Comparison of ENCODE assay signal across 11 cellular contexts in the genomic region with DNA sequence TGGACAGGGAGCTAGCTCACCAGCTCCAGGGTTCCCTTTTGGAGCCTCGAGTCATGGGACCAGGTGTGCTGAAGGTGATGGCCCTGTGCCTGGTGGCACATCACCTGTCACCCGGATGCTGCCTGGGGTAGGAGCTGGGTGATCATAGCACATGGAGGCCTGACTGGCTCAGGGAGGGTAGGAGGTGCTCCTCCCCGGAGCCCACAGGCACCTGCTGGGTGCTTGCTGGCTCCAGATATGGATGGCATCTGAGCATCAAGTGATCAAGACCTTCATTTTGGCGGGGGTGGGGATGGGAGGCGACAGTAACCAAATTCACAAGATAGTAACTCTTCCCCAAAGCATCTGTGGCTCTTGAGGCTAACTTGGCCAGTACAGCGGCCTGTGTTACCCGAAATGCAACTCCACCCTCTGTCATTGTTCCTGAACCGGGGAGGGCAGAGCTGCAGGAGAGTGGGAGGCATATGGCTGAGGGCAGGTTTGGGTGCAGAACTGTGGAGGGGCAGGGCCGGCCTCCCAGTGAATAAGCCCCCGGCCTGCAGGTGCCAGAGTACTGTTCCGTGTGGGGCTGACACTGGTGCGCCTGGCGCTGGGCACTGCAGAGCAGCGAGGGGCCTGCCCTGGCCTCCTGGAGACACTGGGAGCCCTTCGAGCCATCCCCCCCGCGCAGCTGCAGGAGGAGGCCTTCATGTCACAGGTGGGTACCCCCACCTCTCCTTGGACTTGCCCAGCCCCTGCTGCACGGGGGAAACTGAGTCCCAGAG. TPM values are rescaled to one million over a fixed set of nuclear protein-coding genes. Genes with fewer than 3 reads are reported as not detected.
DNase-seq lines count a peak whose midpoint lies in the region; ATAC-seq and TF ChIP-seq lines count a peak whose summit lies in the region.
"Had no signal": no experiment of that assay in that cellular context is flagged by ENCODE, and none has a peak within 500 bp of the region (broad histone marks: within the 10 kb centered on the region; RNA-seq: fewer than 3 reads in every experiment).

No MANE protein-coding gene starts in this region.

- H3K9ac ChIP-seq in OCI-LY3 (ENCODE audit: low read length): peak overlapping the region; percentile 12; the same call in 1 of the 2 replicates

- no peaks in the 10 kb centered on the region for H3K36me3 Mint-ChIP-seq in dendritic cell treated with granulocyte-macrophage colony-stimulating factor and Interleukin-4, amounts not matched to agents 40 ng/mL and 50 ng/mL, for 4 days (ENCODE audit: low read depth)

- H3K4me3 ChIP-seq in OCI-LY3 (ENCODE audit: low read length): no peak overlapping the region; the same call in 1 of the 2 replicates
- peak overlapping the region; percentile 5 for H3K4me3 ChIP-seq in suprapubic skin
- H3K4me3 ChIP-seq: A549, ovary had no signal

- H3K27me3 ChIP-seq in OCI-LY3 (ENCODE audit: low read depth, low read length): peaks cover 17% of the 10 kb centered on the region
- H3K27me3 ChIP-seq in suprapubic skin: peaks cover 43% of the 10 kb centered on the region
- H3K27me3 ChIP-seq: upper lobe of left lung had no signal

- no peaks in the 10 kb centered on the region for H3K9me3 Mint-ChIP-seq in dendritic cell treated with granulocyte-macrophage colony-stimulating factor and Interleukin-4, amounts not matched to agents 40 ng/mL and 50 ng/mL, for 4 days

- no peaks in the 10 kb centered on the region for H4K20me1 ChIP-seq in OCI-LY3 (ENCODE audit: insufficient read depth, low read length)

- no peaks in the 10 kb centered on the region for H3K79me2 ChIP-seq in OCI-LY3 (ENCODE audit: low read length)

- no peak for TF ChIP-seq EP300 in suprapubic skin (IDR thresholded peaks at IDR 0.05)

- H3K4me2 ChIP-seq in OCI-LY3 (ENCODE audit: low read length): peak overlapping the region; percentile 54
- H3K4me2 ChIP-seq: A549 had no signal

- H3K27me3 Mint-ChIP-seq in dendritic cell treated with granulocyte-macrophage colony-stimulating factor and Interleukin-4, amounts not matched to agents 40 ng/mL and 50 ng/mL, for 4 days: peaks cover 31% of the 10 kb centered on the region

- intact Hi-C loops in dendritic cell treated with granulocyte-macrophage colony-stimulating factor and Interleukin-4, amounts not matched to agents 40 ng/mL and 50 ng/mL, for 4 days (cut with micrococcal nuclease): no loop called here

- peaks cover 46% of the 10 kb centered on the region for H3K4me1 ChIP-seq in OCI-LY3 (ENCODE audit: low read length)
- peaks cover 29% of the 10 kb centered on the region for H3K4me1 ChIP-seq in suprapubic skin

- ATAC-seq in GM19328 (IDR thresholded peaks at IDR 0.05; ENCODE audit: unreplicated experiment): no peak

- no peaks in the 10 kb centered on the region for H3K36me3 ChIP-seq in OCI-LY3 (replicated peaks; ENCODE audit: low read depth, low read length)
- H3K36me3 ChIP-seq in suprapubic skin: no peaks in the 10 kb centered on the region
- H3K36me3 ChIP-seq: ovary, upper lobe of left lung had no signal

- no peak overlapping the region for H3K4me3 Mint-ChIP-seq in dendritic cell treated with granulocyte-macrophage colony-stimulating factor and Interleukin-4, amounts not matched to agents 40 ng/mL and 50 ng/mL, for 4 days

- TF ChIP-seq CTCF in OCI-LY3 (IDR thresholded peaks at IDR 0.05; ENCODE audit: low read depth, low read length) (no peak), suprapubic skin (IDR thresholded peaks at IDR 0.05) (no peak)

- peak; percentile 74 for DNase-seq in activated CD8-positive, alpha-beta memory T cell treated with anti-CD3 and anti-CD28 coated beads for 24 hours
- DNase-seq in activated CD8-positive, alpha-beta memory T cell treated with anti-CD3 and anti-CD28 coated beads, Interleukin-2, amount 50 U/mL, for 48 hours: no peak
- DNase-seq in suprapubic skin (ENCODE audit: low spot score in 2 of 2): no peak
- DNase-seq in midbrain (lab: John Stamatoyannopoulos, UW): no peak
- no peak for DNase-seq in GM19240 (ENCODE audit: insufficient read length, low spot score)
- DNase-seq: ovary had no signal

- H3K27ac Mint-ChIP-seq in dendritic cell treated with granulocyte-macrophage colony-stimulating factor and Interleukin-4, amounts not matched to agents 40 ng/mL and 50 ng/mL, for 4 days: peak overlapping the region; percentile 47

- no peak for TF ChIP-seq POLR2A in suprapubic skin (IDR thresholded peaks at IDR 0.05)

- H3K4me1 Mint-ChIP-seq in dendritic cell treated with granulocyte-macrophage colony-stimulating factor and Interleukin-4, amounts not matched to agents 40 ng/mL and 50 ng/mL, for 4 days (ENCODE audit: low read depth): peaks cover 73% of the 10 kb centered on the region

- H3K9me3 ChIP-seq in OCI-LY3 (ENCODE audit: insufficient read depth, low read length): no peaks in the 10 kb centered on the region
- no peaks in the 10 kb centered on the region for H3K9me3 ChIP-seq in suprapubic skin
- H3K9me3 ChIP-seq: A549, ovary, upper lobe of left lung had no signal

- no peak overlapping the region for H2AFZ ChIP-seq in OCI-LY3 (ENCODE audit: low read depth, low read length)

- WGBS in suprapubic skin: 54% methylated on average over 4 of the region's 18 CpGs

- no peak overlapping the region for H3K27ac ChIP-seq in OCI-LY3 (ENCODE audit: low read length)
- no peak overlapping the region for H3K27ac ChIP-seq in suprapubic skin
- H3K27ac ChIP-seq: A549, ovary had no signal

RNA-seq across cellular contexts. Expression of a gene that starts 4.7 kb away (rescaled TPM):
- total RNA-seq in suprapubic skin: under 1 TPM; 0.26 to 0.64 (median 0.52) TPM

RNA-seq across cellular contexts. Expression of a gene that starts 6.9 kb away (rescaled TPM):
- under 1 TPM; 0.21 to 0.94 (median 0.74) TPM for total RNA-seq in suprapubic skin

RNA-seq across cellular contexts. Expression of a gene that starts 7.0 kb away (rescaled TPM):
- 100 to 1,000 TPM in 3 of 4 donors, 10 to 100 TPM in 1; 75.6 to 158 (median 121) TPM for total RNA-seq in suprapubic skin

RNA-seq across cellular contexts. Expression of a gene that starts 16.8 kb away (rescaled TPM):
- total RNA-seq in suprapubic skin: 10 to 100 TPM; 24.1 to 86.9 (median 28.5) TPM

RNA-seq across cellular contexts. Expression of a gene that starts 19.7 kb away (rescaled TPM):
- 100 to 1,000 TPM; 147 to 193 (median 158) TPM for total RNA-seq in suprapubic skin
